21 cellular contexts compared by ENCODE assay signal in the genomic region with DNA sequence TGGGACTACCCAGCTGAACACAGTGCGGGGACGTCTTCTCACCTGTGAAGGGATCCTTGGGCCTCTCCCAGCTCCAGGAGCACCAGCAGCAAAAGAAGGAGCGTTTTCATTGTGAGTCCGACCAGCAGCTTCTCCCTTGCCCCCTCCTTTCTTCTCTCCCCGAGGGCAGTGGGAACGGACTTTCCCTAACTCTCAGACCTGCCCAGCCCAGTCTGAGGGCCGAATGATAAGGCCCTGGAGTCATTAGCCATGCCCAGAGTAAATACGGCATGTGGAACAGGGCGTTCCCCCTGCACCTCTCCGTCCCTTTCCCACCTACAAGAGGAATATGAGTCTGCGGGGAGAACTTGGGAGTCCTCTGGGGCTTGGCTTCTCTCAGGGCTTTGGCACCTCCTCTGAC. TPM values are rescaled to one million over a fixed set of nuclear protein-coding genes. Genes with fewer than 3 reads are reported as not detected.
DNase-seq lines count a peak whose midpoint lies in the region; ATAC-seq and TF ChIP-seq lines count a peak whose summit lies in the region.
"Had no signal": no experiment of that assay in that cellular context is flagged by ENCODE, and none has a peak within 500 bp of the region (broad histone marks: within the 10 kb centered on the region; RNA-seq: fewer than 3 reads in every experiment).

TSS of gene CTSE (minus strand) at position 214 of the 400 bp plus-strand sequence. CDS start at position 110, 104 bp downstream.

- H3K27ac Mint-ChIP-seq in activated naive CD8-positive, alpha-beta T cell treated with anti-CD3 and anti-CD28 coated beads, Interleukin-2, amount 10 ng/mL, durations not matched to agents 7 days and 5 days = peak within 1 kb of the TSS; percentile 39
- H3K27ac Mint-ChIP-seq in activated naive CD8-positive, alpha-beta T cell treated with anti-CD3 and anti-CD28 coated beads for 36 hours = no peak within 1 kb of the TSS
- no peak within 1 kb of the TSS for H3K27ac Mint-ChIP-seq in osteocyte (ENCODE audit: unreplicated experiment)
- H3K27ac Mint-ChIP-seq: CD8-positive, alpha-beta T cell had no signal

- H3K4me1 Mint-ChIP-seq in activated naive CD8-positive, alpha-beta T cell treated with anti-CD3 and anti-CD28 coated beads, Interleukin-2, amount 10 ng/mL, durations not matched to agents 7 days and 5 days = peaks cover 4% of the 10 kb centered on the region
- peaks cover 1% of the 10 kb centered on the region for H3K4me1 Mint-ChIP-seq in activated naive CD8-positive, alpha-beta T cell treated with anti-CD3 and anti-CD28 coated beads for 36 hours
- peaks cover 9% of the 10 kb centered on the region for H3K4me1 Mint-ChIP-seq in osteocyte (ENCODE audit: unreplicated experiment)

- no peaks in the 10 kb centered on the region for H3K36me3 Mint-ChIP-seq in activated naive CD8-positive, alpha-beta T cell treated with anti-CD3 and anti-CD28 coated beads, Interleukin-2, amount 10 ng/mL, durations not matched to agents 7 days and 5 days
- no peaks in the 10 kb centered on the region for H3K36me3 Mint-ChIP-seq in activated naive CD8-positive, alpha-beta T cell treated with anti-CD3 and anti-CD28 coated beads for 36 hours
- H3K36me3 Mint-ChIP-seq in osteocyte (ENCODE audit: unreplicated experiment) = no peaks in the 10 kb centered on the region
- H3K36me3 Mint-ChIP-seq: CD8-positive, alpha-beta T cell had no signal

- DNase-seq in activated naive CD8-positive, alpha-beta T cell treated with anti-CD3 and anti-CD28 coated beads, Interleukin-2, amount 10 ng/mL, durations not matched to agents 7 days and 5 days = no peak
- no peak for DNase-seq in activated naive CD8-positive, alpha-beta T cell treated with anti-CD3 and anti-CD28 coated beads for 36 hours
- DNase-seq in left lung (peak in 1 of 2 donors; percentile 61), osteocyte (ENCODE audit: extremely low spot score, unreplicated experiment) (peak; percentile 72), upper lobe of right lung (peak; percentile 73), GDM1 (lab: John Stamatoyannopoulos, UW) (no peak)
- DNase-seq in activated CD4-positive, CD25-positive, alpha-beta regulatory T cell treated with anti-CD3 and anti-CD28 coated beads, Interleukin-2, amount 50 U/mL, for 72 hours = no peak
- no peak for DNase-seq in stimulated activated CD4-positive, alpha-beta T cell treated with anti-CD3 and anti-CD28 coated beads, Interleukin-4, amount 100 ng/mL, for 1 hour
- DNase-seq: CD8-positive, alpha-beta T cell; DMS79 treated with DMSO at 0.1 percent for 48 hours; GM23248; MG63; NCI-H1092; NCI-H2081 treated with DMSO at 0.1 percent for 48 hours; NCI-H510A treated with DMSO at 0.1 percent for 48 hours; NCI-H82; PC-3 had no signal

- H3K36me3 ChIP-seq in left lung = no peaks in the 10 kb centered on the region
- H3K36me3 ChIP-seq in upper lobe of right lung = no peaks in the 10 kb centered on the region
- H3K36me3 ChIP-seq: MG63 had no signal

- intact Hi-C loops in left lung (cut with DNase I) = no loop called here
- intact Hi-C loops in upper lobe of right lung (cut with DNase I) = no loop called here

- no peaks in the 10 kb centered on the region for H3K27me3 ChIP-seq in left lung
- no peaks in the 10 kb centered on the region for H3K27me3 ChIP-seq in upper lobe of right lung
- H3K27me3 ChIP-seq: MG63 had no signal

- TF ChIP-seq CTCF in left lung (IDR thresholded peaks at IDR 0.05) (no peak), osteocyte (IDR thresholded peaks at IDR 0.05) (no peak), upper lobe of right lung (IDR thresholded peaks at IDR 0.05) (no peak)

- no peak within 1 kb of the TSS for H3K4me3 Mint-ChIP-seq in activated naive CD8-positive, alpha-beta T cell treated with anti-CD3 and anti-CD28 coated beads, Interleukin-2, amount 10 ng/mL, durations not matched to agents 7 days and 5 days
- no peak within 1 kb of the TSS for H3K4me3 Mint-ChIP-seq in activated naive CD8-positive, alpha-beta T cell treated with anti-CD3 and anti-CD28 coated beads for 36 hours
- no peak within 1 kb of the TSS for H3K4me3 Mint-ChIP-seq in osteocyte (ENCODE audit: unreplicated experiment)
- H3K4me3 Mint-ChIP-seq: CD8-positive, alpha-beta T cell had no signal

- H3K9me3 ChIP-seq in left lung (no peaks in the 10 kb centered on the region), upper lobe of right lung (no peaks in the 10 kb centered on the region)

- H3K4me1 ChIP-seq in left lung (no peaks in the 10 kb centered on the region), upper lobe of right lung (no peaks in the 10 kb centered on the region)

- H3K4me3 ChIP-seq in left lung = peak within 1 kb of the TSS in 1 of 2 donors; percentile 34
- H3K4me3 ChIP-seq in upper lobe of right lung = peak within 1 kb of the TSS; percentile 29
- H3K4me3 ChIP-seq: GM12878, GM23248, MG63 had no signal

- POLR2A ChIA-PET in activated naive CD8-positive, alpha-beta T cell treated with anti-CD3 and anti-CD28 coated beads, Interleukin-2, amount 10 ng/mL, durations not matched to agents 7 days and 5 days (lab: Charles Lee) = no interaction called here

- no peaks in the 10 kb centered on the region for H3K9me3 Mint-ChIP-seq in activated naive CD8-positive, alpha-beta T cell treated with anti-CD3 and anti-CD28 coated beads, Interleukin-2, amount 10 ng/mL, durations not matched to agents 7 days and 5 days
- H3K9me3 Mint-ChIP-seq in activated naive CD8-positive, alpha-beta T cell treated with anti-CD3 and anti-CD28 coated beads for 36 hours = no peaks in the 10 kb centered on the region
- H3K9me3 Mint-ChIP-seq in osteocyte (ENCODE audit: unreplicated experiment) = peaks cover 5% of the 10 kb centered on the region
- H3K9me3 Mint-ChIP-seq: CD8-positive, alpha-beta T cell had no signal

- peak within 1 kb of the TSS; percentile 22 to 37 for H3K27ac ChIP-seq in left lung
- peak within 1 kb of the TSS; percentile 14 for H3K27ac ChIP-seq in upper lobe of right lung
- H3K27ac ChIP-seq: 22Rv1, GM23248 had no signal

- peaks cover 19% of the 10 kb centered on the region for H3K27me3 Mint-ChIP-seq in activated naive CD8-positive, alpha-beta T cell treated with anti-CD3 and anti-CD28 coated beads, Interleukin-2, amount 10 ng/mL, durations not matched to agents 7 days and 5 days
- peaks cover 4% of the 10 kb centered on the region for H3K27me3 Mint-ChIP-seq in activated naive CD8-positive, alpha-beta T cell treated with anti-CD3 and anti-CD28 coated beads for 36 hours
- peaks cover 23% of the 10 kb centered on the region for H3K27me3 Mint-ChIP-seq in osteocyte (ENCODE audit: unreplicated experiment)

- no peak for ATAC-seq in activated naive CD8-positive, alpha-beta T cell treated with anti-CD3 and anti-CD28 coated beads, Interleukin-2, amount 10 ng/mL, durations not matched to agents 7 days and 5 days (ENCODE audit: low read depth)
- peak; percentile 88 for ATAC-seq in left lung
- peak; percentile 93 for ATAC-seq in upper lobe of right lung
- ATAC-seq: CD8-positive, alpha-beta T cell; GM12878; HCT116; PC-3 had no signal

RNA-seq across cellular contexts. Expression of gene CTSE, which starts in this region (rescaled TPM):
- total RNA-seq in activated naive CD8-positive, alpha-beta T cell treated with anti-CD3 and anti-CD28 coated beads, Interleukin-2, amount 10 ng/mL, durations not matched to agents 7 days and 5 days = not detected
- not detected for total RNA-seq in activated naive CD8-positive, alpha-beta T cell treated with anti-CD3 and anti-CD28 coated beads for 36 hours
- total RNA-seq in left lung = 100 to 1,000 TPM; 191 to 624 TPM
- not detected in 2 replicates for total RNA-seq in osteocyte
- total RNA-seq in upper lobe of right lung = 85.8 TPM
- total RNA-seq: CD8-positive, alpha-beta T cell; G401; GM23248 had no signal

Comparison
In these comparisons a context has a peak if more than half of its experiments do, and no peak if none do; other contexts are left out.
1. RNA of gene CTSE (total RNA-seq): 191 to 624 TPM in left lung and 85.8 TPM in upper lobe of right lung (single experiment); not detected in activated naive CD8-positive, alpha-beta T cell treated with anti-CD3 and anti-CD28 coated beads, Interleukin-2, amount 10 ng/mL, durations not matched to agents 7 days and 5 days, not detected in activated naive CD8-positive, alpha-beta T cell treated with anti-CD3 and anti-CD28 coated beads for 36 hours and not detected in osteocyte; every median in the first group is over 10 times any median in the second.
2. Peak in DNase-seq in osteocyte; RNA of the gene not detected or under 1 TPM.